ENCODE assay signal across 8 cellular contexts in genomic region chr1:20151906-20152598, GRCh38. TPM values are rescaled to one million over a fixed set of nuclear protein-coding genes. Genes with fewer than 3 reads are reported as not detected.
DNase-seq lines count a peak whose midpoint lies in the region; ATAC-seq, FAIRE-seq and TF ChIP-seq lines count a peak whose summit lies in the region.

No MANE protein-coding gene starts in this region.

- in situ Hi-C loops in IMR-90 (cut with MboI; ENCODE audit: low sequenced_read_pairs), result loop anchor here (5.0 kb wide), 1 partner anchor 235 kb away; no protein-coding TSS in a partner anchor

- no peaks in the 10 kb centered on the region for H3K79me1 ChIP-seq in IMR-90 (ENCODE audit: low read depth in 1 of 2, low read length in 2 of 2)

- DNase-seq in NCI-H146 (lab: John Stamatoyannopoulos, UW) (peak; percentile 62), NCI-H146 treated with DMSO at 0.1 percent for 48 hours (lab: John Stamatoyannopoulos, UW; ENCODE audit: unreplicated experiment) (no peak), IMR-90 (peak; percentile 41), RCC 7860 (ENCODE audit: low spot score) (peak; percentile 46), fibroblast of the aortic adventitia (ENCODE audit: low read depth) (peak; percentile 75), natural killer cell (peak; percentile 73)

- peak overlapping the region; percentile 95 for H2AK9ac ChIP-seq in IMR-90 (replicated peaks; ENCODE audit: low read depth, low read length, poor library complexity)

- H2AK5ac ChIP-seq in IMR-90 (ENCODE audit: low read depth, low read length), result no peak overlapping the region

- H3K4ac ChIP-seq in IMR-90 (ENCODE audit: low read depth, low read length), result no peak overlapping the region

- no peak overlapping the region for H3K27ac ChIP-seq in IMR-90 (ENCODE audit: insufficient read depth, low read length)

- H3K4me2 ChIP-seq in IMR-90 (ENCODE audit: low read depth, low read length), result peak overlapping the region; percentile 59

- H2BK15ac ChIP-seq in IMR-90 (ENCODE audit: low read depth, low read length), result no peak overlapping the region

- H3K36me3 ChIP-seq in IMR-90 (ENCODE audit: control insufficient read depth, insufficient read depth, low read length), result no peaks in the 10 kb centered on the region

- intact Hi-C loops in IMR-90 (cut with micrococcal nuclease) (loop anchor here (1.0 to 5.0 kb wide), 6 partner anchors 51 to 490 kb away; partner anchors contain the start of gene HTR6), natural killer cell (cut with micrococcal nuclease) (loop anchor here (1.0 kb wide), 2 partner anchors 177 to 234 kb away; no protein-coding TSS in a partner anchor)

- no peak overlapping the region for H4K91ac ChIP-seq in IMR-90 (ENCODE audit: insufficient read depth, low read depth, low read length)

- H3K4me3 Mint-ChIP-seq in activated T-helper 17 cell treated with anti-CD3 and anti-CD28 coated beads, Interleukin-2, amount 50 U/mL, for 72 hours, result peak overlapping the region; percentile 63
- H3K4me3 Mint-ChIP-seq in natural killer cell, result peak overlapping the region; percentile 83
- H3K4me3 Mint-ChIP-seq in stimulated activated memory B cell treated with anti-CD40 and anti-IgM and Interleukin-4, amounts not matched to agents 10 μg/mL and 1 μg/mL and 100 μg/mL, for 72 hours, result peak overlapping the region; percentile 69

- no peak overlapping the region for H3K18ac ChIP-seq in IMR-90 (ENCODE audit: low read depth, low read length)

- H3K4me3 ChIP-seq in IMR-90 (ENCODE audit: insufficient read depth, low read depth, low read length) (0 out of 2 replicates have a peak overlapping the region, but pooled peaks have one; percentile 8), fibroblast of the aortic adventitia (ENCODE audit: low read depth, low read length) (peak overlapping the region; percentile 59)

- dilution Hi-C loops in IMR-90 (cut with HindIII; ENCODE audit: low sequenced_read_pairs, unreplicated experiment), result no loop called here

- ATAC-seq in IMR-90 (ENCODE audit: low read depth) (peak; percentile 99), natural killer cell (peak; percentile 85 to 97 (median 97))
- peak; percentile 94 for ATAC-seq in activated T-helper 17 cell treated with anti-CD3 and anti-CD28 coated beads, Interleukin-2, amount 50 U/mL, for 72 hours (replicated peaks)
- peak; percentile 87 for ATAC-seq in stimulated activated memory B cell treated with anti-CD40 and anti-IgM and Interleukin-4, amounts not matched to agents 10 μg/mL and 1 μg/mL and 100 μg/mL, for 72 hours

- no TSS peak for BruUV-seq in IMR-90 (replicated peaks; lab: Mats Ljungman, UMichigan)

- no peak overlapping the region for H3K14ac ChIP-seq in IMR-90 (replicated peaks; ENCODE audit: low read depth, low read length)

- H4K5ac ChIP-seq in IMR-90 (ENCODE audit: low read depth, low read length), result no peak overlapping the region

- CTCF ChIA-PET in IMR-90 (lab: Yijun Ruan, JAX), result interaction anchor here (0.6 to 2.3 kb wide), 6 partner anchors 50 to 492 kb away, joined by 3 to 14 read pairs (median 4); no protein-coding TSS in a partner anchor

- H3K9me3 Mint-ChIP-seq in activated T-helper 17 cell treated with anti-CD3 and anti-CD28 coated beads, Interleukin-2, amount 50 U/mL, for 72 hours, result no peaks in the 10 kb centered on the region
- no peaks in the 10 kb centered on the region for H3K9me3 Mint-ChIP-seq in natural killer cell
- H3K9me3 Mint-ChIP-seq in stimulated activated memory B cell treated with anti-CD40 and anti-IgM and Interleukin-4, amounts not matched to agents 10 μg/mL and 1 μg/mL and 100 μg/mL, for 72 hours, result no peaks in the 10 kb centered on the region

- H3K27me3 Mint-ChIP-seq in activated T-helper 17 cell treated with anti-CD3 and anti-CD28 coated beads, Interleukin-2, amount 50 U/mL, for 72 hours, result no peaks in the 10 kb centered on the region
- no peaks in the 10 kb centered on the region for H3K27me3 Mint-ChIP-seq in natural killer cell (ENCODE audit: low read depth in 2 of 2)
- no peaks in the 10 kb centered on the region for H3K27me3 Mint-ChIP-seq in stimulated activated memory B cell treated with anti-CD40 and anti-IgM and Interleukin-4, amounts not matched to agents 10 μg/mL and 1 μg/mL and 100 μg/mL, for 72 hours

- 0% methylated on average over 5 of the region's 29 CpGs; no CpG with 5 or more reads in 1 of the 2 experiments for WGBS in IMR-90 (ENCODE audit: extremely low coverage in 2 of 2, insufficient read length in 1 of 2), 2 experiments

- H3K9me1 ChIP-seq in IMR-90 (ENCODE audit: insufficient read depth, low read length), result no peaks in the 10 kb centered on the region

- H2AFZ ChIP-seq in IMR-90 (replicated peaks; ENCODE audit: low read length, poor library complexity), result peak overlapping the region; percentile 98

- H2BK5ac ChIP-seq in IMR-90 (ENCODE audit: low read depth, low read length, poor library complexity, severe bottlenecking), result no peak overlapping the region

- no peak; the same call in 1 of the 2 replicates for TF ChIP-seq POLR2A in IMR-90 (IDR thresholded peaks at IDR 0.05; ENCODE audit: low read depth, low read length)

- no peak overlapping the region for H3K23ac ChIP-seq in IMR-90 (ENCODE audit: low read depth, low read length)

- TF ChIP-seq RAD21 in IMR-90 (IDR thresholded peaks at IDR 0.05; ENCODE audit: low read length), result peak; percentile 92

- H4K20me1 ChIP-seq in IMR-90 (ENCODE audit: insufficient read depth, low read length), result no peaks in the 10 kb centered on the region; the same call in 1 of the 2 replicates

- peaks cover 3% of the 10 kb centered on the region; the same call in 1 of the 2 replicates for H3K4me1 ChIP-seq in IMR-90 (ENCODE audit: control insufficient read depth, insufficient read depth, low read length)

- peak overlapping the region; percentile 79 for H3K27ac Mint-ChIP-seq in activated T-helper 17 cell treated with anti-CD3 and anti-CD28 coated beads, Interleukin-2, amount 50 U/mL, for 72 hours
- H3K27ac Mint-ChIP-seq in natural killer cell, result peak overlapping the region in 1 of 2 donors; percentile 83
- peak overlapping the region; percentile 62 for H3K27ac Mint-ChIP-seq in stimulated activated memory B cell treated with anti-CD40 and anti-IgM and Interleukin-4, amounts not matched to agents 10 μg/mL and 1 μg/mL and 100 μg/mL, for 72 hours

- H4K8ac ChIP-seq in IMR-90 (ENCODE audit: low read depth in 2 of 2, low read length in 2 of 2), result no peak overlapping the region; a peak in 1 of 4 replicates

- peaks cover 5% of the 10 kb centered on the region for H3K27me3 ChIP-seq in IMR-90 (ENCODE audit: control insufficient read depth, insufficient read depth, low read length)

- POLR2A ChIA-PET in IMR-90 (lab: Charles Lee; ENCODE audit: unreplicated experiment), result interaction anchor here (0.6 to 1.1 kb wide), 2 partner anchors 43 to 1520 kb away, joined by 3 to 11 read pairs; no protein-coding TSS in a partner anchor

- no peaks in the 10 kb centered on the region for H3K4me1 Mint-ChIP-seq in activated T-helper 17 cell treated with anti-CD3 and anti-CD28 coated beads, Interleukin-2, amount 50 U/mL, for 72 hours
- H3K4me1 Mint-ChIP-seq in natural killer cell, result peaks cover 7 to 21% of the 10 kb centered on the region in 2 donors
- H3K4me1 Mint-ChIP-seq in stimulated activated memory B cell treated with anti-CD40 and anti-IgM and Interleukin-4, amounts not matched to agents 10 μg/mL and 1 μg/mL and 100 μg/mL, for 72 hours, result peaks cover 21% of the 10 kb centered on the region

- H3K9me3 ChIP-seq in IMR-90 (ENCODE audit: control insufficient read depth, insufficient read depth, low read length), result no peaks in the 10 kb centered on the region

- H3K56ac ChIP-seq in IMR-90 (ENCODE audit: extremely low read depth, insufficient read depth, low read length), result no peak overlapping the region

- H2BK20ac ChIP-seq in IMR-90 (ENCODE audit: low read depth, low read length), result no peak overlapping the region

- TF ChIP-seq CTCF in IMR-90 (conservative IDR thresholded peaks at IDR 0.05; ENCODE audit: low read depth, low read length) (peak; percentile 90), fibroblast of the aortic adventitia (IDR thresholded peaks at IDR 0.05; ENCODE audit: insufficient read depth, low read length) (peak; percentile 91), natural killer cell (IDR thresholded peaks at IDR 0.05) (peak; percentile 89)

- no peak for FAIRE-seq in RCC 7860 (lab: Jason Lieb, UNC)

- no peak overlapping the region for H2BK120ac ChIP-seq in IMR-90 (ENCODE audit: low read depth, low read length)

- H3K36me3 Mint-ChIP-seq in activated T-helper 17 cell treated with anti-CD3 and anti-CD28 coated beads, Interleukin-2, amount 50 U/mL, for 72 hours (ENCODE audit: low read depth), result no peaks in the 10 kb centered on the region
- H3K36me3 Mint-ChIP-seq in natural killer cell, result no peaks in the 10 kb centered on the region
- no peaks in the 10 kb centered on the region for H3K36me3 Mint-ChIP-seq in stimulated activated memory B cell treated with anti-CD40 and anti-IgM and Interleukin-4, amounts not matched to agents 10 μg/mL and 1 μg/mL and 100 μg/mL, for 72 hours

- no peak overlapping the region for H3K9ac ChIP-seq in IMR-90 (ENCODE audit: low read depth, low read length)

RNA-seq across cellular contexts. Expression of gene PLA2G2F, which starts 12.9 kb away (rescaled TPM):
- not detected in 2 replicates for total RNA-seq in IMR-90 (2012; rRNA removed)
- polyA plus RNA-seq in IMR-90 (2012; rRNA removed), result not detected in 2 replicates
- not detected in 2 replicates for polyA plus RNA-seq in IMR-90 (2012; cell fraction: cytosol; rRNA removed)
- polyA plus RNA-seq in IMR-90 (2012; cell fraction: nucleus; rRNA removed; ENCODE audit: low replicate concordance), result not detected in 2 replicates
- not detected for total RNA-seq in activated T-helper 17 cell treated with anti-CD3 and anti-CD28 coated beads, Interleukin-2, amount 50 U/mL, for 72 hours
- not detected in 2 replicates for total RNA-seq in fibroblast of the aortic adventitia (ENCODE audit: low replicate concordance)
- total RNA-seq in natural killer cell, result not detected

RNA-seq across cellular contexts. Expression of gene PLA2G2D, which starts 32.7 kb away (rescaled TPM):
- total RNA-seq in IMR-90 (2012; rRNA removed) (not detected in 2 replicates), fibroblast of the aortic adventitia (ENCODE audit: low replicate concordance) (not detected in 2 replicates), natural killer cell (not detected)
- polyA plus RNA-seq in IMR-90 (2012; rRNA removed), result not detected in 2 replicates
- polyA plus RNA-seq in IMR-90 (2012; cell fraction: cytosol; rRNA removed), result not detected in 2 replicates
- polyA plus RNA-seq in IMR-90 (2012; cell fraction: nucleus; rRNA removed; ENCODE audit: low replicate concordance), result not detected in 2 replicates
- not detected for total RNA-seq in activated T-helper 17 cell treated with anti-CD3 and anti-CD28 coated beads, Interleukin-2, amount 50 U/mL, for 72 hours

RNA-seq across cellular contexts. Expression of gene UBXN10, which starts 33.8 kb away (rescaled TPM):
- total RNA-seq in IMR-90 (2012; rRNA removed) (not detected in 2 replicates), fibroblast of the aortic adventitia (ENCODE audit: low replicate concordance) (not detected in 2 replicates), natural killer cell (1 to 10 TPM; 2.5 to 3.6 (median 3.5) TPM)
- polyA plus RNA-seq in IMR-90 (2012; rRNA removed), result not detected in 2 replicates
- not detected in 2 replicates for polyA plus RNA-seq in IMR-90 (2012; cell fraction: cytosol; rRNA removed)
- not detected in 2 replicates for polyA plus RNA-seq in IMR-90 (2012; cell fraction: nucleus; rRNA removed; ENCODE audit: low replicate concordance)
- total RNA-seq in activated T-helper 17 cell treated with anti-CD3 and anti-CD28 coated beads, Interleukin-2, amount 50 U/mL, for 72 hours, result under 1 TPM; 0.37 to 0.63 TPM

RNA-seq across cellular contexts. Expression of gene PLA2G2C, which starts 34.3 kb away (rescaled TPM):
- total RNA-seq in IMR-90 (2012; rRNA removed) (not detected in 2 replicates), fibroblast of the aortic adventitia (ENCODE audit: low replicate concordance) (not detected in 2 replicates), natural killer cell (not detected)
- polyA plus RNA-seq in IMR-90 (2012; rRNA removed), result not detected in 2 replicates
- not detected in 2 replicates for polyA plus RNA-seq in IMR-90 (2012; cell fraction: cytosol; rRNA removed)
- not detected in 2 replicates for polyA plus RNA-seq in IMR-90 (2012; cell fraction: nucleus; rRNA removed; ENCODE audit: low replicate concordance)
- under 1 TPM; 0.06 to 0.26 TPM for total RNA-seq in activated T-helper 17 cell treated with anti-CD3 and anti-CD28 coated beads, Interleukin-2, amount 50 U/mL, for 72 hours
